Comparison of ENCODE assay signal across 33 cellular contexts in the genomic region with DNA sequence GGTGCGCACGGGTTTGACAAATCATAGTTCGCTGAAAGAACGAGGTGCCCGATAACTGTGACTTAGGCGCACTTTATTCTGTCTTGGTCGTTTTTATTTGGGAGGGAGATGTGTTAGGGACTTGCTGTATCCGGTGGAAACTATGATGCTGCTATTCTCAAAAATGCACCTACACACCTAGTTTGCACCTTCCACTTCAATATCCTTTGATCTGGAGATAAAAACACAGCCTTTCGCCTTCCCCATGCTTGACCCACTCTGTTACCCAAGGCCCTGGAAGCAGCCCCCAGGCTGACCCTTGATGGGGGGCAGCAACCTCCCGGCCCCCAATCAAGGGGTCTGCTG. TPM values are rescaled to one million over a fixed set of nuclear protein-coding genes. Genes with fewer than 3 reads are reported as not detected.
A peak's percentile ranks its signal among the peaks of the same experiment; 100 is the strongest.
DNase-seq lines count a peak whose midpoint lies in the region; ATAC-seq and TF ChIP-seq lines count a peak whose summit lies in the region.
"Had no signal": no experiment of that assay in that cellular context is flagged by ENCODE, and none has a peak within 500 bp of the region (broad histone marks: within the 10 kb centered on the region; RNA-seq: fewer than 3 reads in every experiment).

No MANE protein-coding gene starts in this region.

- H2AK5ac ChIP-seq in H9 (ENCODE audit: insufficient read length, low read length), result no peak overlapping the region

- TF ChIP-seq CTCF in H9 (conservative IDR thresholded peaks at IDR 0.05) (no peak), stomach (IDR thresholded peaks at IDR 0.05) (no peak), GM20000 (IDR thresholded peaks at IDR 0.05; ENCODE audit: extremely low read depth, missing control alignments) (no peak), PC-9 (conservative IDR thresholded peaks at IDR 0.05) (no peak)

- H3K4me1 ChIP-seq in H9 (ENCODE audit: insufficient read depth, low read length), result no peaks in the 10 kb centered on the region
- peaks cover 0 to 2% of the 10 kb centered on the region in 2 donors for H3K4me1 ChIP-seq in esophagus (ENCODE audit: control insufficient read depth in 2 of 2, insufficient read depth in 2 of 2, low read length in 1 of 2)
- peaks cover 0 to 3% of the 10 kb centered on the region in 2 donors for H3K4me1 ChIP-seq in mucosa of rectum (ENCODE audit: control insufficient read depth in 2 of 2, insufficient read depth in 2 of 2, low read length in 2 of 2)
- peaks cover 0 to 49% (median 20%) of the 10 kb centered on the region in 4 donors for H3K4me1 ChIP-seq in stomach
- no peaks in the 10 kb centered on the region for H3K4me1 ChIP-seq in PC-9 (replicated peaks; ENCODE audit: insufficient read depth)
- no peaks in the 10 kb centered on the region for H3K4me1 ChIP-seq in right cardiac atrium (ENCODE audit: control insufficient read depth, insufficient read depth, low read length)
- H3K4me1 ChIP-seq: A549, HAP-1 had no signal

- no peak overlapping the region for H3K14ac ChIP-seq in H9 (ENCODE audit: insufficient read depth, low read length)

- peaks cover 99% of the 10 kb centered on the region for H3K27me3 Mint-ChIP-seq in H9 (ENCODE audit: low read depth)

- peak overlapping the region in 1 of 2 experiments; percentile 61; a peak in 2 of 5 replicates for H3K4me3 Mint-ChIP-seq in H9
- H3K4me3 Mint-ChIP-seq: activated T-helper 1 cell treated with anti-CD3 and anti-CD28 coated beads, Interleukin-12 subunit alpha, Interleukin-12 subunit beta, Interleukin-2, Interleukin-4 antibody, amounts not matched to agents 30 ng/mL and 10 ng/mL and 1 ng/mL, durations not matched to agents 14 hours and 24 hours and 36 hours; CD4-positive, alpha-beta T cell; effector memory CD8-positive, alpha-beta T cell; memory B cell; naive thymus-derived CD4-positive, alpha-beta T cell had no signal

- no peak overlapping the region for H2BK120ac ChIP-seq in H9 (ENCODE audit: low read depth, low read length, poor library complexity, severe bottlenecking)

- no peak for TF ChIP-seq POLR2A in stomach (IDR thresholded peaks at IDR 0.05)

- H3K23ac ChIP-seq in H9 (ENCODE audit: insufficient read length, low read depth, low read length), result no peak overlapping the region

- no CpG with 5 or more reads among the region's 10 CpGs for WGBS in H9 (ENCODE audit: extremely low coverage, insufficient read length, low lambda C conversion rate)
- WGBS in esophagus, 2 donors, result 15 to 27% methylated on average over 10 of the region's 10 CpGs
- 17 to 25% (median 21%) methylated on average over 10 of the region's 10 CpGs for WGBS in stomach, 5 donors
- WGBS in right cardiac atrium, result 14% methylated on average over 10 of the region's 10 CpGs

- H3K23me2 ChIP-seq in H9 (ENCODE audit: insufficient read length, low read depth, low read length, poor library complexity, severe bottlenecking), result no peaks in the 10 kb centered on the region

- no peaks in the 10 kb centered on the region for H3K9me2 ChIP-seq in PC-9 (ENCODE audit: insufficient read depth)

- H3K18ac ChIP-seq in H9 (ENCODE audit: insufficient read length, low read depth, low read length), result no peak overlapping the region

- H3K36me3 Mint-ChIP-seq in H9 (ENCODE audit: insufficient read depth in 1 of 3, low read depth in 3 of 3), result no peaks in the 10 kb centered on the region; a peak in 1 of 7 replicates
- H3K36me3 Mint-ChIP-seq: memory B cell; naive thymus-derived CD4-positive, alpha-beta T cell had no signal

- POLR2A ChIA-PET in PC-9 (lab: Charles Lee; ENCODE audit: unreplicated experiment), result no interaction called here

- H3K4me2 ChIP-seq in H9 (ENCODE audit: insufficient read depth, insufficient read length, low read length), result peak overlapping the region; percentile 3
- H3K4me2 ChIP-seq in PC-9, result no peak overlapping the region
- H3K4me2 ChIP-seq: A549 had no signal

- H2BK5ac ChIP-seq in H9 (ENCODE audit: insufficient read length, low read length), result no peak overlapping the region

- H2BK15ac ChIP-seq in H9 (ENCODE audit: low read depth, low read length), result no peak overlapping the region

- no peak for TF ChIP-seq EP300 in stomach (IDR thresholded peaks at IDR 0.05)

- H4K91ac ChIP-seq in H9 (ENCODE audit: insufficient read length, low read depth, low read length), result no peak overlapping the region

- peaks cover 0 to 5% of the 10 kb centered on the region in 2 experiments; a peak in 1 of 5 replicates for H3K9me3 Mint-ChIP-seq in H9
- H3K9me3 Mint-ChIP-seq: activated T-helper 1 cell treated with anti-CD3 and anti-CD28 coated beads, Interleukin-12 subunit alpha, Interleukin-12 subunit beta, Interleukin-2, Interleukin-4 antibody, amounts not matched to agents 30 ng/mL and 10 ng/mL and 1 ng/mL, durations not matched to agents 14 hours and 24 hours and 36 hours; CD4-positive, alpha-beta T cell; effector memory CD8-positive, alpha-beta T cell; memory B cell had no signal

- DNase-seq in H9 (no peak), stomach (no peak), GM20000 (ENCODE audit: low spot score) (no peak), PC-9 (no peak), right cardiac atrium (no peak)
- DNase-seq: activated CD8-positive, alpha-beta memory T cell treated with anti-CD3 and anti-CD28 coated beads, Interleukin-2, amount 50 U/mL, for 4 hours; activated naive CD4-positive, alpha-beta T cell treated with anti-CD3 and anti-CD28 coated beads, Interleukin-2, amount 50 U/mL, for 16 hours; AML-193; CD4-positive, alpha-beta T cell; effector memory CD8-positive, alpha-beta T cell; foreskin melanocyte; KBM-7; naive thymus-derived CD4-positive, alpha-beta T cell; NCI-H1105 treated with DMSO at 0.1 percent for 48 hours; NCI-H2029; NCI-H69; occipital lobe; SIG-M5; SW 1271; T-helper 9 cell had no signal

- H3K27ac ChIP-seq in H9 (ENCODE audit: insufficient read length, low read depth, low read length) (no peak overlapping the region), esophagus (ENCODE audit: low read depth in 2 of 2, low read length in 1 of 2) (peak overlapping the region; percentile 87), mucosa of rectum (ENCODE audit: low read depth in 2 of 2, low read length in 2 of 2) (peak overlapping the region; percentile 71 to 75), stomach (peak overlapping the region; percentile 79 to 99 (median 91)), PC-9 (no peak overlapping the region), right cardiac atrium (ENCODE audit: low read length) (no peak overlapping the region)
- H3K27ac ChIP-seq: A549, coronary artery, vagina had no signal

- no peak overlapping the region for H4K8ac ChIP-seq in H9 (replicated peaks; ENCODE audit: insufficient read length, low read depth, low read length)

- peaks cover 93% of the 10 kb centered on the region for H3K27me3 ChIP-seq in H9 (ENCODE audit: insufficient read depth, low read length)
- peaks cover 2 to 14% of the 10 kb centered on the region in 2 donors for H3K27me3 ChIP-seq in esophagus (ENCODE audit: control insufficient read depth in 1 of 2, insufficient read depth in 2 of 2, low read length in 2 of 2)
- peaks cover 20 to 36% of the 10 kb centered on the region in 2 donors for H3K27me3 ChIP-seq in mucosa of rectum (ENCODE audit: control insufficient read depth in 2 of 2, insufficient read depth in 2 of 2, low read length in 2 of 2)
- peaks cover 10 to 90% (median 70%) of the 10 kb centered on the region in 3 donors for H3K27me3 ChIP-seq in stomach
- H3K27me3 ChIP-seq in PC-9 (ENCODE audit: insufficient read depth, low read depth), result peaks cover 88% of the 10 kb centered on the region
- peaks cover 4% of the 10 kb centered on the region for H3K27me3 ChIP-seq in right cardiac atrium (ENCODE audit: control insufficient read depth, insufficient read depth)

- no peak overlapping the region for H4K5ac ChIP-seq in H9 (ENCODE audit: insufficient read length, low read depth, low read length)

- no peak overlapping the region for H2BK12ac ChIP-seq in H9 (ENCODE audit: insufficient read length, low read depth, low read length)

- no peaks in the 10 kb centered on the region for H3K79me1 ChIP-seq in H9 (ENCODE audit: insufficient read depth, low read depth, low read length, poor library complexity, severe bottlenecking)

- H2BK20ac ChIP-seq in H9 (ENCODE audit: low read depth, low read length, poor library complexity, severe bottlenecking), result no peak overlapping the region

- ATAC-seq in HG02840 (IDR thresholded peaks at IDR 0.05; ENCODE audit: low FRiP score, unreplicated experiment), result no peak
- ATAC-seq in right cardiac atrium, result no peak
- ATAC-seq: A549; effector memory CD8-positive, alpha-beta T cell; esophagus mucosa; naive thymus-derived CD4-positive, alpha-beta T cell had no signal

- no peak overlapping the region for H3K27ac Mint-ChIP-seq in H9
- H3K27ac Mint-ChIP-seq: CD4-positive, alpha-beta T cell; effector memory CD8-positive, alpha-beta T cell; memory B cell; naive thymus-derived CD4-positive, alpha-beta T cell had no signal

- BruUV-seq in PC-9 (replicated peaks; lab: Mats Ljungman, UMichigan), result no TSS peak

- intact Hi-C loops in stomach (cut with DNase I; ENCODE audit: low total_unique reads), result no loop called here
- intact Hi-C loops in PC-9 (cut with micrococcal nuclease; ENCODE audit: unreplicated experiment), result no loop called here
- intact Hi-C loops in right cardiac atrium (cut with DNase I), result no loop called here

- H4K20me1 ChIP-seq in H9 (ENCODE audit: control insufficient read depth, insufficient read depth, insufficient read length) (no peaks in the 10 kb centered on the region), PC-9 (ENCODE audit: insufficient read depth) (no peaks in the 10 kb centered on the region)

- no peak overlapping the region for H3K56ac ChIP-seq in H9 (ENCODE audit: insufficient read length, low read depth, low read length)

- no peak overlapping the region for H3K4ac ChIP-seq in H9 (ENCODE audit: low read depth, low read length)

- H3F3A ChIP-seq in PC-9 (ENCODE audit: insufficient read depth, low read depth), result no peaks in the 10 kb centered on the region

- H2AFZ ChIP-seq in H9 (ENCODE audit: low read length) (no peak overlapping the region), PC-9 (no peak overlapping the region)

- CTCF ChIA-PET in PC-9 (lab: Charles Lee), result no interaction called here

- H3K9me3 ChIP-seq in H9 (ENCODE audit: control insufficient read depth, low read depth, low read length) (no peaks in the 10 kb centered on the region), esophagus (ENCODE audit: control insufficient read depth in 2 of 2, insufficient read depth in 1 of 2, low read depth in 1 of 2, low read length in 1 of 2) (no peaks in the 10 kb centered on the region), mucosa of rectum (ENCODE audit: control insufficient read depth in 2 of 2, low read length in 2 of 2) (no peaks in the 10 kb centered on the region), stomach (no peaks in the 10 kb centered on the region), PC-9 (ENCODE audit: insufficient read depth, low read depth) (no peaks in the 10 kb centered on the region), right cardiac atrium (ENCODE audit: control insufficient read depth, low read length) (no peaks in the 10 kb centered on the region)
- H3K9me3 ChIP-seq: A549, HAP-1, vagina had no signal

- H3K79me2 ChIP-seq in H9 (ENCODE audit: insufficient read depth, low read length) (no peaks in the 10 kb centered on the region), PC-9 (ENCODE audit: low read depth) (no peaks in the 10 kb centered on the region)

- H3K36me3 ChIP-seq in esophagus (ENCODE audit: control insufficient read depth in 2 of 2, insufficient read depth in 2 of 2, low read length in 1 of 2) (no peaks in the 10 kb centered on the region), mucosa of rectum (ENCODE audit: control insufficient read depth in 2 of 2, insufficient read depth in 2 of 2, low read length in 2 of 2) (no peaks in the 10 kb centered on the region), stomach (no peaks in the 10 kb centered on the region), PC-9 (ENCODE audit: low read depth) (no peaks in the 10 kb centered on the region)
- H3K36me3 ChIP-seq: HAP-1, vagina had no signal

- H3K9ac ChIP-seq in H9 (ENCODE audit: extremely low read depth, insufficient read length, low read length) (no peak overlapping the region), mucosa of rectum (ENCODE audit: low read depth in 1 of 2, low read length in 2 of 2) (peak overlapping the region; percentile 47 to 50)

- H3T11ph ChIP-seq in H9 (ENCODE audit: low read length), result no peak overlapping the region

- H3K4me3 ChIP-seq in esophagus (ENCODE audit: low read depth in 1 of 2, low read length in 2 of 2) (no peak overlapping the region), mucosa of rectum (ENCODE audit: low read length in 2 of 2) (no peak overlapping the region), stomach (peak overlapping the region in 3 of 4 donors; percentile 21 to 48 (median 46)), PC-9 (no peak overlapping the region), right cardiac atrium (ENCODE audit: low read length) (no peak overlapping the region)
- H3K4me3 ChIP-seq: A549, coronary artery, HAP-1, smooth muscle cell, vagina had no signal

- H3K4me1 Mint-ChIP-seq in H9, result peaks cover 17 to 47% of the 10 kb centered on the region in 2 experiments

RNA-seq across cellular contexts. Expression of gene FOXF1, which starts 15.0 kb away (rescaled TPM):
- not detected in 2 replicates for total RNA-seq in H9 (2021)
- 1 to 10 TPM; 2.1 to 4.6 TPM for polyA plus RNA-seq in esophagus
- 10 to 100 TPM; 18.4 to 37.9 (median 26.9) TPM for total RNA-seq in stomach
- polyA plus RNA-seq in stomach, result 10 to 100 TPM; 15.7 to 18.2 (median 17.7) TPM
- total RNA-seq in PC-9 (2021), result not detected in 2 replicates
- under 1 TPM; 0.14 to 0.71 (median 0.28) TPM for total RNA-seq in right cardiac atrium
- polyA plus RNA-seq in right cardiac atrium, result 0.84 TPM
- total RNA-seq: activated T-helper 1 cell treated with anti-CD3 and anti-CD28 coated beads, Interleukin-12 subunit alpha, Interleukin-12 subunit beta, Interleukin-2, Interleukin-4 antibody, amounts not matched to agents 30 ng/mL and 10 ng/mL and 1 ng/mL, durations not matched to agents 14 hours and 24 hours and 36 hours; CD4-positive, alpha-beta T cell; MCF 10A; naive thymus-derived CD4-positive, alpha-beta T cell; renal cortical epithelial cell had no signal
- polyA plus RNA-seq: A549; naive thymus-derived CD4-positive, alpha-beta T cell had no signal

RNA-seq across cellular contexts. Expression of gene MTHFSD, which starts 59.7 kb away (rescaled TPM):
- total RNA-seq in H9 (2021), result 3.4 and 4.7 TPM in 2 replicates
- 10 to 100 TPM in 1 of 2 donors, 1 to 10 TPM in 1; 9.7 to 14.1 TPM for polyA plus RNA-seq in esophagus
- 10 to 100 TPM in 2 of 5 donors, 1 to 10 TPM in 3; 3.5 to 23.1 (median 8.0) TPM for total RNA-seq in stomach
- 10 to 100 TPM in 1 of 3 donors, 1 to 10 TPM in 2; 4.8 to 13.0 (median 7.0) TPM for polyA plus RNA-seq in stomach
- total RNA-seq in PC-9 (2021), result 23.4 and 25.7 TPM in 2 replicates
- 10 to 100 TPM in 3 of 4 donors, 1 to 10 TPM in 1; 9.0 to 14.7 (median 12.5) TPM for total RNA-seq in right cardiac atrium
- polyA plus RNA-seq in right cardiac atrium, result 8.8 TPM

Comparison
In these comparisons a context has a peak if more than half of its experiments do, and no peak if none do; other contexts are left out.
1. H3K27ac ChIP-seq: peak in esophagus (2 of 2), mucosa of rectum (2 of 2) and stomach (5 of 5); none in H9 (single experiment), PC-9 (single experiment) and right cardiac atrium (single experiment).
2. H3K4me3 ChIP-seq: peak in stomach (3 of 4); none in esophagus (0 of 2), mucosa of rectum (0 of 2), PC-9 (single experiment) and right cardiac atrium (single experiment).
3. RNA of gene FOXF1, which starts 15.0 kb away (total RNA-seq): 18.4 to 37.9 TPM in stomach; 0.14 to 0.71 TPM in right cardiac atrium, not detected in H9 and not detected in PC-9; every median in the first group is over 10 times any median in the second.